In genomic region chr1:43447891-43448708, GRCh38 we compare ENCODE assay signal across 2 cellular contexts.
TF ChIP-seq lines count a peak whose summit lies in the region.

No MANE protein-coding gene starts in this region.

TF ChIP-seq in endothelial cell of umbilical vein, 7 proteins besides CTCF, POLR2A, EP300 and RAD21:
- TF ChIP-seq MAX (IDR thresholded peaks at IDR 0.05; ENCODE audit: insufficient read depth, insufficient read length) (no peak), EZH2 (IDR thresholded peaks at IDR 0.05; ENCODE audit: borderline replicate concordance, low read depth, low read length, severe bottlenecking) (no peak), MYC (IDR thresholded peaks at IDR 0.05; ENCODE audit: low read depth, low read length) (no peak), JUN (IDR thresholded peaks at IDR 0.05; ENCODE audit: borderline replicate concordance, insufficient read depth, insufficient read length, low read depth) (no peak), POLR2AphosphoS5 (IDR thresholded peaks at IDR 0.05; ENCODE audit: insufficient read depth, low read depth, low read length) (no peak), GATA2 (IDR thresholded peaks at IDR 0.05; ENCODE audit: insufficient read depth, insufficient read length, low read depth, low read length) (no peak), FOS (IDR thresholded peaks at IDR 0.05; ENCODE audit: borderline replicate concordance, insufficient read depth, low read length) (no peak)

TF ChIP-seq in HepG2, 621 proteins besides CTCF, POLR2A, EP300 and RAD21:
- TF ChIP-seq ISL2 (CRISPR knock-in tag; IDR thresholded peaks at IDR 0.05) (no peak), ZNF550 (CRISPR knock-in tag; IDR thresholded peaks at IDR 0.05; ENCODE audit: borderline replicate concordance) (no peak), AGO2 (optimal IDR thresholded peaks at IDR 0.05; ENCODE audit: low read depth, low read length) (peak; percentile 25), ZNF503 (CRISPR knock-in tag; IDR thresholded peaks at IDR 0.05) (no peak)
